In the genomic region with DNA sequence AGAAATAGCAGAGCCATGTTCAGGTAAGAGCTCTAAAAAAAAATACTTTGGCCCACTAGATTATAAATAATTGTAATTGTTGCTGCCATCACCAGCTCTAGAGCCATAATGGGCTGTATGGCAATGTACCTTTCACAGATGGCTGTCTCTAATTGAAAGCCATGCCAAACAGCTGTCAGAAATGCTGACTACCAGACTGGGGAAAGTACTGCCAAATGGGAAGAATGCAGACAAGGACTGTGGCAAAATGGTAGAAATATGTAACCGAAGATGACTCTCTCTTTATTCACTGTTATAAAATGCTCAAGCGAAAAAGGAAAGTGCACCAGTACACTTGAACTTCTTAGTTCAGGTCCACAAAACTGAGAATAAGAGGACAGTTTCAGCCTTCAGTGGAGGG, we compare ENCODE assay signal across 17 cellular contexts.
"Had no signal": no experiment of that assay in that cellular context is flagged by ENCODE, and none has a peak within 500 bp of the region (broad histone marks: within the 10 kb centered on the region; RNA-seq: fewer than 3 reads in every experiment).

No MANE protein-coding gene starts in this region.

- H2AFZ ChIP-seq: hepatocyte had no signal

- H3K4me3 ChIP-seq: adrenal gland, coronary artery, hepatocyte, left ventricle myocardium inferior, psoas muscle, right lobe of liver, suprapubic skin, upper lobe of left lung had no signal

- H3K79me2 ChIP-seq: hepatocyte had no signal

- DNase-seq: activated CD4-positive, alpha-beta T cell treated with anti-CD3 and anti-CD28 coated beads, Interleukin-2, amount 10 ng/mL, durations not matched to agents 24 days and 14 days; activated CD8-positive, alpha-beta memory T cell treated with anti-CD3 and anti-CD28 coated beads for 24 hours; activated naive CD4-positive, alpha-beta T cell treated with anti-CD3 and anti-CD28 coated beads, Interleukin-2, amount 10 ng/mL, durations not matched to agents 7 days and 5 days; adrenal gland; effector CD8-positive, alpha-beta T cell; kidney; left ventricle myocardium inferior; mesendoderm; psoas muscle; right lobe of liver; stimulated activated CD4-positive, alpha-beta T cell treated with anti-CD3 and anti-CD28 coated beads, Interleukin-2, amount 100 ng/mL, for 48 hours; stimulated activated CD8-positive, alpha-beta memory T cell treated with anti-CD3 and anti-CD28 coated beads, Interleukin-4, amount 100 ng/mL, for 48 hours; stimulated activated naive CD8-positive, alpha-beta T cell treated with anti-CD3 and anti-CD28 coated beads, Interleukin-15, Interleukin-2, amounts not matched to agents 100 U/mL and 50 U/mL, for 24 hours had no signal

- H3K27ac ChIP-seq: adrenal gland, coronary artery, hepatocyte, left ventricle myocardium inferior, psoas muscle, right lobe of liver, suprapubic skin, upper lobe of left lung had no signal

- H3K9me3 ChIP-seq: adrenal gland, right lobe of liver, suprapubic skin, upper lobe of left lung had no signal

- H3K4me2 ChIP-seq: hepatocyte had no signal

- H3K4me1 ChIP-seq: adrenal gland, left ventricle myocardium inferior, psoas muscle, right lobe of liver, suprapubic skin, upper lobe of left lung had no signal

- H3K36me3 ChIP-seq: adrenal gland, left ventricle myocardium inferior, right lobe of liver, suprapubic skin, upper lobe of left lung had no signal

- H3K27me3 ChIP-seq: adrenal gland, hepatocyte, right lobe of liver, suprapubic skin, upper lobe of left lung had no signal
